In genomic region chr17:43831633-43832032, GRCh38 we compare ENCODE assay signal across 2 cellular contexts.
TF ChIP-seq lines count a peak whose summit lies in the region.

No MANE protein-coding gene starts in this region.

TF ChIP-seq in IMR-90, 13 proteins besides CTCF, POLR2A, EP300 and RAD21:
- TF ChIP-seq CEBPB (IDR thresholded peaks at IDR 0.05; ENCODE audit: low read depth, low read length) (no peak), NFE2L2 (IDR thresholded peaks at IDR 0.05; ENCODE audit: low read depth, low read length) (no peak), FOS (IDR thresholded peaks at IDR 0.05; ENCODE audit: low read depth, low read length) (no peak), RCOR1 (IDR thresholded peaks at IDR 0.05; ENCODE audit: insufficient replicate concordance, low read length) (no peak), CHD1 (IDR thresholded peaks at IDR 0.05; ENCODE audit: low read depth, low read length) (no peak), USF2 (IDR thresholded peaks at IDR 0.05; ENCODE audit: low read depth, low read length) (no peak), RFX5 (IDR thresholded peaks at IDR 0.05; ENCODE audit: low read depth, low read length) (no peak), SMC3 (IDR thresholded peaks at IDR 0.05; ENCODE audit: low read depth, low read length) (no peak), MAFK (IDR thresholded peaks at IDR 0.05; ENCODE audit: low read depth, low read length) (no peak), MXI1 (IDR thresholded peaks at IDR 0.05; ENCODE audit: borderline replicate concordance, low read depth, low read length) (no peak), ELK1 (IDR thresholded peaks at IDR 0.05; ENCODE audit: borderline replicate concordance, low read depth, low read length) (no peak), MAZ (IDR thresholded peaks at IDR 0.05; ENCODE audit: borderline replicate concordance, low read depth, low read length) (no peak), BHLHE40 (IDR thresholded peaks at IDR 0.05; ENCODE audit: low read depth, low read length) (no peak)

TF ChIP-seq in endothelial cell of umbilical vein, 7 proteins besides CTCF, POLR2A, EP300 and RAD21:
- TF ChIP-seq JUN (IDR thresholded peaks at IDR 0.05; ENCODE audit: borderline replicate concordance, insufficient read depth, insufficient read length, low read depth) (no peak), MYC (IDR thresholded peaks at IDR 0.05; ENCODE audit: low read depth, low read length) (no peak), POLR2AphosphoS5 (IDR thresholded peaks at IDR 0.05; ENCODE audit: insufficient read depth, low read depth, low read length) (no peak), FOS (IDR thresholded peaks at IDR 0.05; ENCODE audit: borderline replicate concordance, insufficient read depth, low read length) (no peak), EZH2 (IDR thresholded peaks at IDR 0.05; ENCODE audit: borderline replicate concordance, low read depth, low read length, severe bottlenecking) (no peak), MAX (IDR thresholded peaks at IDR 0.05; ENCODE audit: insufficient read depth, insufficient read length) (no peak), GATA2 (IDR thresholded peaks at IDR 0.05; ENCODE audit: insufficient read depth, insufficient read length, low read depth, low read length) (no peak)
